8 cellular contexts compared by ENCODE assay signal in the genomic region with DNA sequence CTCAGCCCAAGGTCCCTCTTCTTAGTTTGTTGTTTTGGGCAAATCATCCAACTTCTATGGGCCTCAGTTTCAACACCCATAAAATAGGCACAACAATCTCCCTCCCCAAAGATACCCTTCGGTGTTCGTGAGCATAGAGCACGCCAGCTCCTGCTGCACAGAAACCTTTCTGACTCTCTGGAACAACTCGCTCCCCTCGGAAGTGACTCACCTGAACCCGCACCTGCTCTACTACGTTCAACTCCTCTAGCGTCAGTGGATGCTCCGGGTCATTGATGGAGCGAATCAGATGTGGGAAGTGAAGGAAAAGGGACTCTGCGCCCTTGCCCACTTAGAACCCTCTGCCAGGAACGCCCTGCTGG. TPM values are rescaled to one million over a fixed set of nuclear protein-coding genes. Genes with fewer than 3 reads are reported as not detected.
DNase-seq lines count a peak whose midpoint lies in the region; ATAC-seq and TF ChIP-seq lines count a peak whose summit lies in the region.

No MANE protein-coding gene starts in this region.

- H3K4me1 ChIP-seq in SJCRH30 (peaks cover 5% of the 10 kb centered on the region), transverse colon (peaks cover 17 to 52% (median 43%) of the 10 kb centered on the region in 4 donors)

- ATAC-seq in HG02588 (IDR thresholded peaks at IDR 0.05; ENCODE audit: unreplicated experiment) (no peak), GM21381 (IDR thresholded peaks at IDR 0.05; ENCODE audit: unreplicated experiment) (no peak)

- in situ Hi-C loops in transverse colon (cut with MboI; ENCODE audit: low pct_ligation_motif_present in 1 of 4, low pct_unique_long_range_greater_than_20kb in 1 of 4, low sequenced_read_pairs in 3 of 4), result no loop called here

- TF ChIP-seq CTCF in nephron (IDR thresholded peaks at IDR 0.05; ENCODE audit: unreplicated experiment in 3 of 3) (no peak), transverse colon (IDR thresholded peaks at IDR 0.05) (no peak)

- H3K27me3 ChIP-seq in SJCRH30 (no peaks in the 10 kb centered on the region), transverse colon (no peaks in the 10 kb centered on the region)

- H3K27me3 Mint-ChIP-seq in nephron (ENCODE audit: low read depth), result no peaks in the 10 kb centered on the region

- H3K9me3 ChIP-seq in SJCRH30 (replicated peaks), result no peaks in the 10 kb centered on the region
- H3K9me3 ChIP-seq in transverse colon, result no peaks in the 10 kb centered on the region

- H3K4me3 ChIP-seq in SJCRH30 (peak overlapping the region; percentile 95), transverse colon (peak overlapping the region; percentile 84 to 99 (median 91))

- peak; percentile 68 for DNase-seq in stimulated activated naive CD4-positive, alpha-beta T cell treated with Interleukin-2 at 50 U/mL for 16 hours (lab: John Stamatoyannopoulos, UW)
- no peak for DNase-seq in stimulated activated naive CD4-positive, alpha-beta T cell (lab: John Stamatoyannopoulos, UW)
- no peak for DNase-seq in SJCRH30
- DNase-seq in transverse colon, result no peak

- peak overlapping the region; percentile 86 to 95 (median 93) for H3K27ac Mint-ChIP-seq in nephron

- H3K4me3 Mint-ChIP-seq in nephron, result peak overlapping the region; percentile 94 to 99 (median 99)

- H3K4me1 Mint-ChIP-seq in nephron, result peaks cover 29% of the 10 kb centered on the region

- 0% methylated on average over 3 to 12 of the region's 12 CpGs for WGBS in transverse colon (ENCODE audit: low coverage in 1 of 2), 2 donors

- no peak for TF ChIP-seq POLR2A in transverse colon (IDR thresholded peaks at IDR 0.05)

- intact Hi-C loops in transverse colon (cut with DNase I; ENCODE audit: low total_unique reads), result no loop called here

- H3K36me3 Mint-ChIP-seq in nephron (ENCODE audit: low read depth), result peaks cover 17% of the 10 kb centered on the region

- no peaks in the 10 kb centered on the region for H3K9me3 Mint-ChIP-seq in nephron

- no peak for TF ChIP-seq EP300 in transverse colon (IDR thresholded peaks at IDR 0.05; ENCODE audit: low read depth)

- H3K27ac ChIP-seq in SJCRH30 (peak overlapping the region; percentile 71), cingulate gyrus (ENCODE audit: low read depth, low read length) (peak overlapping the region; percentile 88), transverse colon (peak overlapping the region; percentile 93 to 97 (median 96))

- H3K36me3 ChIP-seq in SJCRH30, result 0 out of 2 replicates have a peak, but pooled peaks cover 2% of the 10 kb centered on the region
- no peaks in the 10 kb centered on the region for H3K36me3 ChIP-seq in transverse colon

RNA-seq across cellular contexts. Expression of a gene that starts 0.4 kb away (rescaled TPM):
- 135 and 146 TPM in 2 replicates for total RNA-seq in SJCRH30 (2014; rRNA removed; shearing (Covaris generic))
- 10 to 100 TPM; 15.3 to 93.8 (median 51.6) TPM for total RNA-seq in transverse colon

RNA-seq across cellular contexts. Expression of a gene that starts 1.6 kb away (rescaled TPM):
- total RNA-seq in SJCRH30 (2014; rRNA removed; shearing (Covaris generic)), result 25.2 and 25.7 TPM in 2 replicates
- total RNA-seq in transverse colon, result 1,000 to 10,000 TPM in 2 of 4 donors, 100 to 1,000 TPM in 2; 462 to 1,338 (median 921) TPM

RNA-seq across cellular contexts. Expression of a gene that starts 8.4 kb away (rescaled TPM):
- total RNA-seq in SJCRH30 (2014; rRNA removed; shearing (Covaris generic)), result 0.30 and 0.49 TPM in 2 replicates
- total RNA-seq in transverse colon, result 10 to 100 TPM in 1 of 4 donors, 1 to 10 TPM in 2, not detected in 1; 3.5 to 15.3 (median 4.2) TPM

RNA-seq across cellular contexts. Expression of a gene that starts 15.1 kb away (rescaled TPM):
- not detected in 2 replicates for total RNA-seq in SJCRH30 (2014; rRNA removed; shearing (Covaris generic))
- total RNA-seq in transverse colon, result 1 to 10 TPM in 2 of 4 donors, under 1 TPM in 1, not detected in 1; 0.20 to 2.4 (median 1.8) TPM

RNA-seq across cellular contexts. Expression of a gene that starts 27.3 kb away (rescaled TPM):
- total RNA-seq in SJCRH30 (2014; rRNA removed; shearing (Covaris generic)), result 0.08 TPM in 2 replicates
- 100 to 1,000 TPM; 247 to 616 (median 291) TPM for total RNA-seq in transverse colon

Comparison
In these comparisons a context has a peak if more than half of its experiments do, and no peak if none do; other contexts are left out.
1. RNA of a gene that starts 1.6 kb away (total RNA-seq): 462 to 1,338 TPM in transverse colon; 25.2 to 25.7 TPM in SJCRH30; every median in the first group is over 10 times any median in the second.
2. Peak in every context shown above with its lines, with median percentiles within 50 percentile points of each other: H3K27ac ChIP-seq.